8 cellular contexts compared by ENCODE assay signal in genomic region chr6:88165087-88165876, GRCh38. TPM values are rescaled to one million over a fixed set of nuclear protein-coding genes. Genes with fewer than 3 reads are reported as not detected.
A peak's percentile ranks its signal among the peaks of the same experiment; 100 is the strongest.
DNase-seq lines count a peak whose midpoint lies in the region; ATAC-seq and TF ChIP-seq lines count a peak whose summit lies in the region.

No MANE protein-coding gene starts in this region.

- H2BK12ac ChIP-seq in H9 (ENCODE audit: insufficient read length, low read depth, low read length): no peak overlapping the region

- H2BK5ac ChIP-seq in H9 (ENCODE audit: insufficient read length, low read length): no peak overlapping the region

- H3T11ph ChIP-seq in H9 (ENCODE audit: low read length): no peak overlapping the region

- H3K79me2 ChIP-seq in H9 (ENCODE audit: insufficient read depth, low read length): no peaks in the 10 kb centered on the region

- no peak overlapping the region for H3K18ac ChIP-seq in H9 (ENCODE audit: insufficient read length, low read depth, low read length)

- no peaks in the 10 kb centered on the region for H3K9me3 ChIP-seq in CD4-positive, alpha-beta T cell (ENCODE audit: control insufficient read depth, low read length)
- H3K9me3 ChIP-seq in H9 (ENCODE audit: control insufficient read depth, low read depth, low read length) (no peaks in the 10 kb centered on the region), testis (no peaks in the 10 kb centered on the region)

- H2BK20ac ChIP-seq in H9 (ENCODE audit: low read depth, low read length, poor library complexity, severe bottlenecking): no peak overlapping the region

- no peak overlapping the region for H2BK120ac ChIP-seq in H9 (ENCODE audit: low read depth, low read length, poor library complexity, severe bottlenecking)

- no peak for TF ChIP-seq POLR2A in testis (IDR thresholded peaks at IDR 0.05)

- no peaks in the 10 kb centered on the region for H3K9me3 Mint-ChIP-seq in CD4-positive, alpha-beta T cell
- peaks cover 3% of the 10 kb centered on the region in 2 experiments; a peak in 2 of 5 replicates for H3K9me3 Mint-ChIP-seq in H9
- no peaks in the 10 kb centered on the region for H3K9me3 Mint-ChIP-seq in WTC11

- H4K5ac ChIP-seq in H9 (ENCODE audit: insufficient read length, low read depth, low read length): no peak overlapping the region

- H4K20me1 ChIP-seq in H9 (ENCODE audit: control insufficient read depth, insufficient read depth, insufficient read length): no peaks in the 10 kb centered on the region

- H3K4me2 ChIP-seq in H9 (ENCODE audit: insufficient read depth, insufficient read length, low read length): peak overlapping the region; percentile 92

- H3K79me1 ChIP-seq in H9 (ENCODE audit: insufficient read depth, low read depth, low read length, poor library complexity, severe bottlenecking): no peaks in the 10 kb centered on the region

- TF ChIP-seq CTCF in CD4-positive, alpha-beta T cell (IDR thresholded peaks at IDR 0.05): no peak
- TF ChIP-seq CTCF in H9 (conservative IDR thresholded peaks at IDR 0.05) (no peak), WTC11 (IDR thresholded peaks at IDR 0.05) (no peak), kidney epithelial cell (IDR thresholded peaks at IDR 0.05; ENCODE audit: insufficient read depth, low read length, poor library complexity, severe bottlenecking) (no peak), testis (IDR thresholded peaks at IDR 0.05) (no peak), GM13977 (IDR thresholded peaks at IDR 0.05; ENCODE audit: extremely low read depth, insufficient read depth, missing control alignments) (no peak)

- no peak overlapping the region for H2BK15ac ChIP-seq in H9 (ENCODE audit: low read depth, low read length)

- no peak overlapping the region for H3K23ac ChIP-seq in H9 (ENCODE audit: insufficient read length, low read depth, low read length)

- H3K4me3 ChIP-seq in kidney epithelial cell (ENCODE audit: low read depth, low read length) (peak overlapping the region; percentile 54), testis (peak overlapping the region; percentile 52 to 60)

- ATAC-seq in CD4-positive, alpha-beta T cell (ENCODE audit: poor library complexity): no peak
- ATAC-seq in WTC11 (no peak), HG03432 (IDR thresholded peaks at IDR 0.05; ENCODE audit: unreplicated experiment) (no peak), GM21717 (IDR thresholded peaks at IDR 0.05; ENCODE audit: unreplicated experiment) (no peak)

- H3K27me3 ChIP-seq in CD4-positive, alpha-beta T cell (ENCODE audit: control insufficient read depth, insufficient read depth, low read length): peaks cover 74% of the 10 kb centered on the region
- H3K27me3 ChIP-seq in H9 (ENCODE audit: insufficient read depth, low read length): peaks cover 23% of the 10 kb centered on the region
- peaks cover 17% of the 10 kb centered on the region for H3K27me3 ChIP-seq in kidney epithelial cell (ENCODE audit: control insufficient read depth, insufficient read depth, low read length)
- no peaks in the 10 kb centered on the region for H3K27me3 ChIP-seq in testis

- H3K4ac ChIP-seq in H9 (ENCODE audit: low read depth, low read length): no peak overlapping the region

- peaks cover 74% of the 10 kb centered on the region for H3K27me3 Mint-ChIP-seq in CD4-positive, alpha-beta T cell
- H3K27me3 Mint-ChIP-seq in H9 (ENCODE audit: low read depth) (peaks cover 61% of the 10 kb centered on the region), WTC11 (ENCODE audit: low read depth) (peaks cover 58% of the 10 kb centered on the region)

- no peak overlapping the region for H3K9ac ChIP-seq in H9 (ENCODE audit: extremely low read depth, insufficient read length, low read length)

- in situ Hi-C loops in GM13977 (cut with MboI; ENCODE audit: low pct_unique_long_range_greater_than_20kb, low sequenced_read_pairs, unreplicated experiment): loop anchor here (10.0 kb wide), 1 partner anchor 240 kb away; no protein-coding TSS in a partner anchor

- no peak overlapping the region for H3K27ac Mint-ChIP-seq in CD4-positive, alpha-beta T cell
- H3K27ac Mint-ChIP-seq in H9: no peak overlapping the region
- no peak overlapping the region for H3K27ac Mint-ChIP-seq in WTC11

- H3K4me1 Mint-ChIP-seq in CD4-positive, alpha-beta T cell (ENCODE audit: low read depth): peaks cover 15% of the 10 kb centered on the region
- H3K4me1 Mint-ChIP-seq in H9 (peaks cover 14 to 23% of the 10 kb centered on the region in 2 experiments), WTC11 (peaks cover 16% of the 10 kb centered on the region)

- WGBS in H9 (ENCODE audit: extremely low coverage, insufficient read length, low lambda C conversion rate): no CpG with 5 or more reads among the region's 20 CpGs
- 5% methylated on average over 16 to 20 of the region's 20 CpGs for WGBS in testis, 2 donors

- H4K8ac ChIP-seq in H9 (replicated peaks; ENCODE audit: insufficient read length, low read depth, low read length): no peak overlapping the region

- no peak overlapping the region for H3K14ac ChIP-seq in H9 (ENCODE audit: insufficient read depth, low read length)

- no peak overlapping the region for H3K56ac ChIP-seq in H9 (ENCODE audit: insufficient read length, low read depth, low read length)

- H3K27ac ChIP-seq in CD4-positive, alpha-beta T cell (ENCODE audit: low read depth, low read length): no peak overlapping the region
- no peak overlapping the region for H3K27ac ChIP-seq in H9 (ENCODE audit: insufficient read length, low read depth, low read length)
- peak overlapping the region; percentile 21 to 59 for H3K27ac ChIP-seq in testis

- H3K36me3 Mint-ChIP-seq in CD4-positive, alpha-beta T cell (ENCODE audit: low read depth): no peaks in the 10 kb centered on the region
- H3K36me3 Mint-ChIP-seq in H9 (ENCODE audit: insufficient read depth in 1 of 3, low read depth in 3 of 3): 0 out of 7 replicates have a peak, but pooled peaks cover 0 to 4% (median 0%) of the 10 kb centered on the region in 3 experiments
- no peaks in the 10 kb centered on the region for H3K36me3 Mint-ChIP-seq in WTC11

- no peak overlapping the region for H4K91ac ChIP-seq in H9 (ENCODE audit: insufficient read length, low read depth, low read length)

- no peak overlapping the region for H2AFZ ChIP-seq in H9 (ENCODE audit: low read length)

- no peak for DNase-seq in CD4-positive, alpha-beta T cell
- no peak for DNase-seq in H9
- no peak for DNase-seq in WTC11 (ENCODE audit: low spot score)
- DNase-seq in kidney epithelial cell (ENCODE audit: low read depth): no peak
- no peak for DNase-seq in testis
- DNase-seq in GM13977 (ENCODE audit: low spot score): no peak

- intact Hi-C loops in CD4-positive, alpha-beta T cell (cut with DNase I, micrococcal nuclease): no loop called here
- intact Hi-C loops in testis (cut with DNase I; ENCODE audit: low total_unique reads): no loop called here

- CTCF ChIA-PET in CD4-positive, alpha-beta T cell (lab: Charles Lee): no interaction called here
- CTCF ChIA-PET in WTC11 (lab: Charles Lee): no interaction called here

- peak overlapping the region; percentile 63 for H3K4me3 Mint-ChIP-seq in CD4-positive, alpha-beta T cell
- H3K4me3 Mint-ChIP-seq in H9: peak overlapping the region; percentile 71 to 82
- H3K4me3 Mint-ChIP-seq in WTC11: peak overlapping the region; percentile 82

- H3K4me1 ChIP-seq in H9 (ENCODE audit: insufficient read depth, low read length): no peaks in the 10 kb centered on the region
- no peaks in the 10 kb centered on the region for H3K4me1 ChIP-seq in testis

- peaks cover 14% of the 10 kb centered on the region for H3K23me2 ChIP-seq in H9 (ENCODE audit: insufficient read length, low read depth, low read length, poor library complexity, severe bottlenecking)

- H3K36me3 ChIP-seq in kidney epithelial cell (ENCODE audit: control insufficient read depth, insufficient read depth, low read length) (no peaks in the 10 kb centered on the region), testis (ENCODE audit: low read depth, missing control alignments) (no peaks in the 10 kb centered on the region)

- POLR2A ChIA-PET in CD4-positive, alpha-beta T cell (lab: Charles Lee): no interaction called here
- POLR2A ChIA-PET in WTC11 (lab: Charles Lee): interaction anchor here (0.6 kb wide), 1 partner anchor 13 kb away, joined by 3 read pairs; no protein-coding TSS in a partner anchor

- H2AK5ac ChIP-seq in H9 (ENCODE audit: insufficient read length, low read length): no peak overlapping the region

TF ChIP-seq in WTC11, 78 proteins besides CTCF, POLR2A, EP300 and RAD21 (continues in another document):
- TF ChIP-seq ARID4B (CRISPR knock-in tag; IDR thresholded peaks at IDR 0.05; ENCODE audit: borderline replicate concordance): no peak
- TF ChIP-seq RORB (CRISPR knock-in tag; IDR thresholded peaks at IDR 0.05): no peak

RNA-seq across cellular contexts. Expression of gene CNR1, which starts 0.9 kb away (rescaled TPM):
- total RNA-seq in CD4-positive, alpha-beta T cell: not detected
- 0.55 and 0.72 TPM in 2 replicates for total RNA-seq in H9 (2021)
- total RNA-seq in WTC11 (2021): 0.23 to 0.48 TPM (median 0.25 TPM) in 3 replicates
- 0.92 and 1.2 TPM in 2 replicates for total RNA-seq in kidney epithelial cell
- total RNA-seq in testis: 1 to 10 TPM; 4.3 to 4.9 TPM
- 2.3 TPM for polyA plus RNA-seq in testis (ENCODE audit: insufficient read depth, low read depth, low replicate concordance)

Comparison
In these comparisons a context has a peak if more than half of its experiments do, and no peak if none do; other contexts are left out.
1. H3K27ac ChIP-seq: peak in testis (2 of 2); none in CD4-positive, alpha-beta T cell (single experiment) and H9 (single experiment).
2. Peak in every context shown above with its lines, with median percentiles within 50 percentile points of each other: H3K4me3 Mint-ChIP-seq.